In genomic region chr10:125082881-125083575, GRCh38 we compare ENCODE assay signal across 19 cellular contexts.
DNase-seq lines count a peak whose midpoint lies in the region; ATAC-seq, FAIRE-seq and TF ChIP-seq lines count a peak whose summit lies in the region.
"Had no signal": no experiment of that assay in that cellular context is flagged by ENCODE, and none has a peak within 500 bp of the region (broad histone marks: within the 10 kb centered on the region; RNA-seq: fewer than 3 reads in every experiment).

No MANE protein-coding gene starts in this region.

- H3K27ac ChIP-seq in body of pancreas (peak overlapping the region; percentile 87 to 96 (median 92)), smooth muscle cell (ENCODE audit: low read depth) (peak overlapping the region; percentile 86), small intestine (ENCODE audit: low read depth in 1 of 2, low read length in 1 of 2) (peak overlapping the region in 1 of 2 donors; percentile 13)
- H3K27ac ChIP-seq: colonic mucosa had no signal

- intact Hi-C loops in body of pancreas (cut with DNase I): no loop called here

- H3K9me3 ChIP-seq in body of pancreas: no peaks in the 10 kb centered on the region
- H3K9me3 ChIP-seq in smooth muscle cell (replicated peaks; ENCODE audit: low read depth): no peaks in the 10 kb centered on the region
- H3K9me3 ChIP-seq in small intestine (ENCODE audit: control insufficient read depth, low read depth): no peaks in the 10 kb centered on the region
- H3K9me3 ChIP-seq: colonic mucosa had no signal

- H3K27me3 ChIP-seq in body of pancreas (no peaks in the 10 kb centered on the region), smooth muscle cell (ENCODE audit: low read depth) (no peaks in the 10 kb centered on the region), small intestine (ENCODE audit: control insufficient read depth in 2 of 2, insufficient read depth in 2 of 2, low read length in 2 of 2) (no peaks in the 10 kb centered on the region)
- H3K27me3 ChIP-seq: colonic mucosa had no signal

- H3K27ac Mint-ChIP-seq in HFFc6 (peak overlapping the region; percentile 99), immature natural killer cell (peak overlapping the region in 5 of 6 donors; percentile 19 to 56 (median 24))
- H3K27ac Mint-ChIP-seq: activated CD8-positive, alpha-beta memory T cell treated with anti-CD3 and anti-CD28 coated beads, Interleukin-2, amount 10 ng/mL, durations not matched to agents 7 days and 5 days; B cell; T-helper 2 cell treated with Interferon-gamma antibody and Interleukin-4, amounts not matched to agents 5 μg/mL and 100 μg/mL, for 36 hours had no signal

- H3K4me2 ChIP-seq in smooth muscle cell: peak overlapping the region; percentile 10

- no peaks in the 10 kb centered on the region for H3K9me3 Mint-ChIP-seq in HFFc6
- H3K9me3 Mint-ChIP-seq in immature natural killer cell: no peaks in the 10 kb centered on the region
- H3K9me3 Mint-ChIP-seq: T-helper 2 cell treated with Interferon-gamma antibody and Interleukin-4, amounts not matched to agents 5 μg/mL and 100 μg/mL, for 36 hours had no signal

- no peak overlapping the region for H2AFZ ChIP-seq in smooth muscle cell (ENCODE audit: low read depth)

- peak overlapping the region; percentile 85 for H3K4me3 Mint-ChIP-seq in HFFc6
- no peak overlapping the region for H3K4me3 Mint-ChIP-seq in immature natural killer cell
- H3K4me3 Mint-ChIP-seq: activated CD8-positive, alpha-beta memory T cell treated with anti-CD3 and anti-CD28 coated beads, Interleukin-2, amount 10 ng/mL, durations not matched to agents 7 days and 5 days; B cell; T-helper 2 cell treated with Interferon-gamma antibody and Interleukin-4, amounts not matched to agents 5 μg/mL and 100 μg/mL, for 36 hours had no signal

- peaks cover 61% of the 10 kb centered on the region for H3K79me2 ChIP-seq in smooth muscle cell (ENCODE audit: low read depth)

- no peak for DNase-seq in HFFc6
- no peak for DNase-seq in body of pancreas
- no peak for DNase-seq in immature natural killer cell
- no peak for DNase-seq in smooth muscle cell (lab: John Stamatoyannopoulos, UW; ENCODE audit: unreplicated experiment)
- no peak for DNase-seq in small intestine
- DNase-seq in NCI-H2107 (lab: John Stamatoyannopoulos, UW): no peak
- no peak for DNase-seq in pons (ENCODE audit: low spot score)
- DNase-seq: activated CD4-positive, alpha-beta T cell treated with anti-CD3 and anti-CD28 coated beads for 1 hour; activated CD8-positive, alpha-beta memory T cell treated with anti-CD3 and anti-CD28 coated beads, Interleukin-2, amount 10 ng/mL, durations not matched to agents 7 days and 5 days; activated effector memory CD4-positive, alpha-beta T cell treated with Interleukin-2 at 50 U/mL for 16 hours; anterior cingulate cortex; Calu3; colonic mucosa; NCI-H1694; NCI-H446; SHP77 treated with DMSO at 0.1 percent for 48 hours; substantia nigra had no signal

- peak overlapping the region; percentile 14 for H3K9ac ChIP-seq in smooth muscle cell (ENCODE audit: low read depth)

- ATAC-seq in body of pancreas: no peak
- ATAC-seq: activated CD8-positive, alpha-beta memory T cell treated with anti-CD3 and anti-CD28 coated beads, Interleukin-2, amount 10 ng/mL, durations not matched to agents 7 days and 5 days had no signal

- TF ChIP-seq POLR2A in body of pancreas (IDR thresholded peaks at IDR 0.05): no peak

- peaks cover 48% of the 10 kb centered on the region for H3K4me1 ChIP-seq in body of pancreas
- H3K4me1 ChIP-seq in smooth muscle cell (ENCODE audit: low read depth): peaks cover 13% of the 10 kb centered on the region
- peaks cover 0 to 2% of the 10 kb centered on the region in 2 donors for H3K4me1 ChIP-seq in small intestine (ENCODE audit: control insufficient read depth in 2 of 2, insufficient read depth in 1 of 2, low read depth in 1 of 2, low read length in 1 of 2)
- H3K4me1 ChIP-seq: colonic mucosa had no signal

- FAIRE-seq in small intestine (lab: Jason Lieb, UNC): no peak

- peaks cover 64% of the 10 kb centered on the region for H3K4me1 Mint-ChIP-seq in HFFc6 (ENCODE audit: low read depth)
- H3K4me1 Mint-ChIP-seq in immature natural killer cell: peaks cover 71 to 93% of the 10 kb centered on the region in 2 donors
- H3K4me1 Mint-ChIP-seq: activated CD8-positive, alpha-beta memory T cell treated with anti-CD3 and anti-CD28 coated beads, Interleukin-2, amount 10 ng/mL, durations not matched to agents 7 days and 5 days; B cell had no signal

- H4K20me1 ChIP-seq in smooth muscle cell (ENCODE audit: low read depth): peaks cover 95% of the 10 kb centered on the region

- H3K4me3 ChIP-seq in body of pancreas (no peak overlapping the region), smooth muscle cell (no peak overlapping the region), small intestine (ENCODE audit: low read depth in 1 of 2, low read length in 2 of 2) (no peak overlapping the region)
- H3K4me3 ChIP-seq: colonic mucosa had no signal

- TF ChIP-seq CTCF in HFFc6 (IDR thresholded peaks at IDR 0.05) (no peak), body of pancreas (IDR thresholded peaks at IDR 0.05) (no peak), smooth muscle cell (IDR thresholded peaks at IDR 0.05; ENCODE audit: borderline replicate concordance, insufficient read depth, poor library complexity, severe bottlenecking) (no peak)

- peaks cover 30% of the 10 kb centered on the region for H3F3A ChIP-seq in smooth muscle cell (ENCODE audit: low read depth)

- H3K36me3 ChIP-seq in body of pancreas (replicated peaks in 1 of 2; ENCODE audit: insufficient read depth in 1 of 2, low read depth in 2 of 2): peaks cover 0 to 1% of the 10 kb centered on the region in 2 donors
- no peaks in the 10 kb centered on the region for H3K36me3 ChIP-seq in smooth muscle cell (ENCODE audit: low read depth)
- peaks cover 0 to 2% of the 10 kb centered on the region in 2 donors for H3K36me3 ChIP-seq in small intestine (ENCODE audit: control insufficient read depth in 2 of 2, insufficient read depth in 2 of 2, low read length in 2 of 2)
- H3K36me3 ChIP-seq: colonic mucosa had no signal

- H3K36me3 Mint-ChIP-seq in HFFc6 (ENCODE audit: low read depth): peaks cover 35% of the 10 kb centered on the region
- peaks cover 0 to 8% (median 0%) of the 10 kb centered on the region in 3 donors for H3K36me3 Mint-ChIP-seq in immature natural killer cell
- H3K36me3 Mint-ChIP-seq: activated CD8-positive, alpha-beta memory T cell treated with anti-CD3 and anti-CD28 coated beads, Interleukin-2, amount 10 ng/mL, durations not matched to agents 7 days and 5 days had no signal

- H3K27me3 Mint-ChIP-seq in HFFc6 (ENCODE audit: insufficient read depth): peaks cover 12% of the 10 kb centered on the region
- peaks cover 0 to 3% (median 0%) of the 10 kb centered on the region in 3 donors for H3K27me3 Mint-ChIP-seq in immature natural killer cell (ENCODE audit: low read depth in 3 of 3)

- WGBS in body of pancreas, 2 donors: 83 to 85% methylated on average over 14 to 15 of the region's 15 CpGs
- 77% methylated on average over 15 of the region's 15 CpGs for WGBS in smooth muscle cell (ENCODE audit: low lambda C conversion rate)
- WGBS in small intestine, 3 donors: 75 to 89% (median 87%) methylated on average over 15 of the region's 15 CpGs
